1 cellular context compared by ENCODE assay signal in the genomic region with DNA sequence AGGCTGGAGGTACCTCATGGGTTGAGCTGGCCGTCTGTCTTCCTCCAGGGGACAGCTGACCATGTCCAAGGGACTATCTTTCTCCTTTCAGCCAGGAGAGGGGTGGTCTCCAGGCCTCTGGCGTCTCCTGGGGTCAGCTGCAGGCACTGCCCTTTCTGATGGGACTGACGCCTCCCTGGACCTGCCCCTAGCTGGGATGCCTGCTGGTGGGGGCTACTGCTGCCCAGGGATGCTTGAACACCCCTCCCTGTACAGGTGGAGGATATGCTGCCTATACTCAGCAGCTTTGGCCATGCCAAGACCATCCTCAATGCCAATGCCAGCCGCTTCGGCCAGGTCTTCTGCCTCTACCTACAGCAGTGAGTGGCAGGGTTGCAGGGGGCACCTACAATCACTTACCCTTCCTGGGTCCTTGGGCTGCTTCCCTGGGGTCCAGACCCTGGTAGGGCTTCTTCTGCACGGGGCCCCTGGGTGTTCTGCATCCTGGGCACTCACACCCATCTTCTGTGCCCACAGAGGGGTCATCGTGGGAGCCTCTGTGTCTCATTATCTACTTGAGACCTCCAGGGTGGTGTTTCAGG.
TF ChIP-seq lines count a peak whose summit lies in the region.

No MANE protein-coding gene starts in this region.

TF ChIP-seq in HepG2, 621 proteins besides CTCF, POLR2A, EP300 and RAD21:
- TF ChIP-seq, protein P1, sequence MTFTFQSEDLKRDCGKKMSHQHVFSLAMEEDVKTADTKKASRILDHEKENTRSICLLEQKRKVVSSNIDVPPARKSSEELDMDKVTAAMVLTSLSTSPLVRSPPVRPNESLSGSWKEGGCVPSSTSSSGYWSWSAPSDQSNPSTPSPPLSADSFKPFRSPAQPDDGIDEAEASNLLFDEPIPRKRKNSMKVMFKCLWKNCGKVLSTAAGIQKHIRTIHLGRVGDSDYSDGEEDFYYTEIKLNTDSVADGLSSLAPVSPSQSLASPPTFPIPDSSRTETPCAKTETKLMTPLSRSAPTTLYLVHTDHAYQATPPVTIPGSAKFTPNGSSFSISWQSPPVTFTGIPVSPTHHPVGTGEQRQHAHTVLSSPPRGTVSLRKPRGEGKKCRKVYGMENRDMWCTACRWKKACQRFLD (CRISPR knock-in tag; IDR thresholded peaks at IDR 0.05; ENCODE audit: borderline replicate concordance): no peak
- TF ChIP-seq, protein P2, sequence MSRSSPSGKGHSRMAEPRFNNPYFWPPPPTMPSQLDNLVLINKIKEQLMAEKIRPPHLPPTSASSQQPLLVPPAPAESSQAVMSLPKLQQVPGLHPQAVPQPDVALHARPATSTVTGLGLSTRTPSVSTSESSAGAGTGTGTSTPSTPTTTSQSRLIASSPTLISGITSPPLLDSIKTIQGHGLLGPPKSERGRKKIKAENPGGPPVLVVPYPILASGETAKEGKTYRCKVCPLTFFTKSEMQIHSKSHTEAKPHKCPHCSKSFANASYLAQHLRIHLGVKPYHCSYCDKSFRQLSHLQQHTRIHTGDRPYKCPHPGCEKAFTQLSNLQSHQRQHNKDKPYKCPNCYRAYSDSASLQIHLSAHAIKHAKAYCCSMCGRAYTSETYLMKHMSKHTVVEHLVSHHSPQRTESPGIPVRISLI (CRISPR knock-in tag; IDR thresholded peaks at IDR 0.05; ENCODE audit: borderline replicate concordance): no peak
- TF ChIP-seq, protein P3, sequence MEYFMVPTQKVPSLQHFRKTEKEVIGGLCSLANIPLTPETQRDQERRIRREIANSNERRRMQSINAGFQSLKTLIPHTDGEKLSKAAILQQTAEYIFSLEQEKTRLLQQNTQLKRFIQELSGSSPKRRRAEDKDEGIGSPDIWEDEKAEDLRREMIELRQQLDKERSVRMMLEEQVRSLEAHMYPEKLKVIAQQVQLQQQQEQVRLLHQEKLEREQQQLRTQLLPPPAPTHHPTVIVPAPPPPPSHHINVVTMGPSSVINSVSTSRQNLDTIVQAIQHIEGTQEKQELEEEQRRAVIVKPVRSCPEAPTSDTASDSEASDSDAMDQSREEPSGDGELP (IDR thresholded peaks at IDR 0.05; ENCODE audit: borderline replicate concordance, low read depth): peak; percentile 62; the same call in 1 of the 2 replicates
- TF ChIP-seq STAG1 (CRISPR knock-in tag; IDR thresholded peaks at IDR 0.05): peak; percentile 83
- TF ChIP-seq, protein P4, sequence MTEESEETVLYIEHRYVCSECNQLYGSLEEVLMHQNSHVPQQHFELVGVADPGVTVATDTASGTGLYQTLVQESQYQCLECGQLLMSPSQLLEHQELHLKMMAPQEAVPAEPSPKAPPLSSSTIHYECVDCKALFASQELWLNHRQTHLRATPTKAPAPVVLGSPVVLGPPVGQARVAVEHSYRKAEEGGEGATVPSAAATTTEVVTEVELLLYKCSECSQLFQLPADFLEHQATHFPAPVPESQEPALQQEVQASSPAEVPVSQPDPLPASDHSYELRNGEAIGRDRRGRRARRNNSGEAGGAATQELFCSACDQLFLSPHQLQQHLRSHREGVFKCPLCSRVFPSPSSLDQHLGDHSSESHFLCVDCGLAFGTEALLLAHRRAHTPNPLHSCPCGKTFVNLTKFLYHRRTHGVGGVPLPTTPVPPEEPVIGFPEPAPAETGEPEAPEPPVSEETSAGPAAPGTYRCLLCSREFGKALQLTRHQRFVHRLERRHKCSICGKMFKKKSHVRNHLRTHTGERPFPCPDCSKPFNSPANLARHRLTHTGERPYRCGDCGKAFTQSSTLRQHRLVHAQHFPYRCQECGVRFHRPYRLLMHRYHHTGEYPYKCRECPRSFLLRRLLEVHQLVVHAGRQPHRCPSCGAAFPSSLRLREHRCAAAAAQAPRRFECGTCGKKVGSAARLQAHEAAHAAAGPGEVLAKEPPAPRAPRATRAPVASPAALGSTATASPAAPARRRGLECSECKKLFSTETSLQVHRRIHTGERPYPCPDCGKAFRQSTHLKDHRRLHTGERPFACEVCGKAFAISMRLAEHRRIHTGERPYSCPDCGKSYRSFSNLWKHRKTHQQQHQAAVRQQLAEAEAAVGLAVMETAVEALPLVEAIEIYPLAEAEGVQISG (CRISPR knock-in tag; IDR thresholded peaks at IDR 0.05): no peak
- TF ChIP-seq ZNF317 (CRISPR knock-in tag; IDR thresholded peaks at IDR 0.05): peak; percentile 97
- peak; percentile 15; the same call in 1 of the 2 replicates for TF ChIP-seq ELF3 (CRISPR knock-in tag; IDR thresholded peaks at IDR 0.05)
- peak; percentile 17; the same call in 1 of the 2 replicates for TF ChIP-seq ZNF572 (CRISPR knock-in tag; IDR thresholded peaks at IDR 0.05)
- TF ChIP-seq SAP130 (CRISPR knock-in tag; IDR thresholded peaks at IDR 0.05; ENCODE audit: low read depth): peak; percentile 30; the same call in 1 of the 2 replicates
- TF ChIP-seq ZNF432 (CRISPR knock-in tag; IDR thresholded peaks at IDR 0.05; ENCODE audit: borderline replicate concordance): no peak
- TF ChIP-seq ZNF10 (CRISPR knock-in tag; IDR thresholded peaks at IDR 0.05; ENCODE audit: borderline replicate concordance, low read depth): no peak
- TF ChIP-seq TGIF2 (CRISPR knock-in tag; IDR thresholded peaks at IDR 0.05): no peak
- 0 out of 2 replicates have a peak, but pooled peaks have one; percentile 19 for TF ChIP-seq ZNF253 (CRISPR knock-in tag; IDR thresholded peaks at IDR 0.05; ENCODE audit: borderline replicate concordance)
- TF ChIP-seq HNRNPL (IDR thresholded peaks at IDR 0.05; ENCODE audit: low read depth, low read length): 0 out of 2 replicates have a peak, but pooled peaks have one; percentile 38
- TF ChIP-seq SMC3 (IDR thresholded peaks at IDR 0.05; ENCODE audit: low read length): peak; percentile 36; the same call in 1 of the 2 replicates
- peak; percentile 36; the same call in 1 of the 2 replicates for TF ChIP-seq SP2 (CRISPR knock-in tag; IDR thresholded peaks at IDR 0.05)
- 0 out of 2 replicates have a peak, but pooled peaks have one; percentile 18 for TF ChIP-seq ZNF776 (CRISPR knock-in tag; IDR thresholded peaks at IDR 0.05)
TF ChIP-seq in HepG2: peak in this region for 11.
